2 cellular contexts compared by ENCODE assay signal in the genomic region with DNA sequence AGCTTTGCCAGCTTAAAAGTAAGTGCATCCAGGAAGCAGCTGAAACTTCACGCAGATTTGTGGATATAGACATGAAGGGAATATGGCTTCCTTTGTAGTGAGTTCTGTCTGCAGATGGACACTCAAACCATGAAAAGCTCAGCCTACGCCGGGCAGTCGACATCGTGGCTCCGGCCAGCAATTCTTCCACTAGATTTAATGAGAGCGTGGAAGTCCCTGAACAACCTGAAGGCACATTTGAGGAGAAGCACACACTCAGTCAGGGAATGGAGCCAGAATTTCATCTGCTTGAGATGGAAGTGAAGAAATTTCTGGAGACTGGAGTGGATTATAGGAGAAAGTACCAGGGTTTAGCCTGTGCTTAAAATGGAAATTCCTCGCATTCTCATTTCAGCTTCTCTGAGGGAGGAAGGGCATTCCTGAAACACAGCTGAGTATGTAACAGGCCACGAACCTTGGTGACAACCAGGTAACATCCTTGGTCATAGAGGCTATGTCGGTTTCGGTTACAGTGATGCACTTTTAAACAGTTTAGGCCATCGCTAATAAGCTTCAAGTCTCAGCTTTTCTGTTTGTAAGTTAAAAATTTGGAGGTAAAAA.
TF ChIP-seq lines count a peak whose summit lies in the region.

No MANE protein-coding gene starts in this region.

TF ChIP-seq in H1, 55 proteins besides CTCF, POLR2A, EP300 and RAD21 (continued from another document):
- TF ChIP-seq, protein P1, sequence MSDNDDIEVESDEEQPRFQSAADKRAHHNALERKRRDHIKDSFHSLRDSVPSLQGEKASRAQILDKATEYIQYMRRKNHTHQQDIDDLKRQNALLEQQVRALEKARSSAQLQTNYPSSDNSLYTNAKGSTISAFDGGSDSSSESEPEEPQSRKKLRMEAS (IDR thresholded peaks at IDR 0.05), result no peak

TF ChIP-seq in SK-N-SH treated with all-trans-retinoic acid at 6 μM for 48 hours, 23 proteins besides CTCF, POLR2A, EP300 and RAD21 (continued from another document):
- TF ChIP-seq, protein P2, sequence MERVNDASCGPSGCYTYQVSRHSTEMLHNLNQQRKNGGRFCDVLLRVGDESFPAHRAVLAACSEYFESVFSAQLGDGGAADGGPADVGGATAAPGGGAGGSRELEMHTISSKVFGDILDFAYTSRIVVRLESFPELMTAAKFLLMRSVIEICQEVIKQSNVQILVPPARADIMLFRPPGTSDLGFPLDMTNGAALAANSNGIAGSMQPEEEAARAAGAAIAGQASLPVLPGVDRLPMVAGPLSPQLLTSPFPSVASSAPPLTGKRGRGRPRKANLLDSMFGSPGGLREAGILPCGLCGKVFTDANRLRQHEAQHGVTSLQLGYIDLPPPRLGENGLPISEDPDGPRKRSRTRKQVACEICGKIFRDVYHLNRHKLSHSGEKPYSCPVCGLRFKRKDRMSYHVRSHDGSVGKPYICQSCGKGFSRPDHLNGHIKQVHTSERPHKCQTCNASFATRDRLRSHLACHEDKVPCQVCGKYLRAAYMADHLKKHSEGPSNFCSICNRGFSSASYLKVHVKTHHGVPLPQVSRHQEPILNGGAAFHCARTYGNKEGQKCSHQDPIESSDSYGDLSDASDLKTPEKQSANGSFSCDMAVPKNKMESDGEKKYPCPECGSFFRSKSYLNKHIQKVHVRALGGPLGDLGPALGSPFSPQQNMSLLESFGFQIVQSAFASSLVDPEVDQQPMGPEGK (CRISPR knock-in tag; IDR thresholded peaks at IDR 0.05; ENCODE audit: borderline replicate concordance), result no peak
- no peak for TF ChIP-seq ZNF565 (CRISPR knock-in tag; conservative IDR thresholded peaks at IDR 0.05; ENCODE audit: low read depth)
- no peak for TF ChIP-seq CSDC2 (CRISPR knock-in tag; IDR thresholded peaks at IDR 0.05)
- no peak for TF ChIP-seq PPARA (CRISPR knock-in tag; IDR thresholded peaks at IDR 0.05; ENCODE audit: borderline replicate concordance)
- no peak for TF ChIP-seq GLIS3 (CRISPR knock-in tag; IDR thresholded peaks at IDR 0.05)
- TF ChIP-seq ZNF70 (CRISPR knock-in tag; IDR thresholded peaks at IDR 0.05), result no peak
- TF ChIP-seq, protein P3, sequence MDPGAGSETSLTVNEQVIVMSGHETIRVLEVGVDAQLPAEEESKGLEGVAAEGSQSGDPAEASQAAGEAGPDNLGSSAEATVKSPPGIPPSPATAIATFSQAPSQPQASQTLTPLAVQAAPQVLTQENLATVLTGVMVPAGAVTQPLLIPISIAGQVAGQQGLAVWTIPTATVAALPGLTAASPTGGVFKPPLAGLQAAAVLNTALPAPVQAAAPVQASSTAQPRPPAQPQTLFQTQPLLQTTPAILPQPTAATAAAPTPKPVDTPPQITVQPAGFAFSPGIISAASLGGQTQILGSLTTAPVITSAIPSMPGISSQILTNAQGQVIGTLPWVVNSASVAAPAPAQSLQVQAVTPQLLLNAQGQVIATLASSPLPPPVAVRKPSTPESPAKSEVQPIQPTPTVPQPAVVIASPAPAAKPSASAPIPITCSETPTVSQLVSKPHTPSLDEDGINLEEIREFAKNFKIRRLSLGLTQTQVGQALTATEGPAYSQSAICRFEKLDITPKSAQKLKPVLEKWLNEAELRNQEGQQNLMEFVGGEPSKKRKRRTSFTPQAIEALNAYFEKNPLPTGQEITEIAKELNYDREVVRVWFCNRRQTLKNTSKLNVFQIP (CRISPR knock-in tag; IDR thresholded peaks at IDR 0.05; ENCODE audit: borderline replicate concordance, low read depth), result no peak
- no peak for TF ChIP-seq TOX (CRISPR knock-in tag; IDR thresholded peaks at IDR 0.05; ENCODE audit: borderline replicate concordance)
- no peak for TF ChIP-seq ZFP30 (CRISPR knock-in tag; IDR thresholded peaks at IDR 0.05)
- no peak for TF ChIP-seq ZC3H10 (CRISPR knock-in tag; IDR thresholded peaks at IDR 0.05)
- TF ChIP-seq ARNTL (CRISPR knock-in tag; IDR thresholded peaks at IDR 0.05; ENCODE audit: borderline replicate concordance, low read depth), result no peak
- TF ChIP-seq, protein P4, sequence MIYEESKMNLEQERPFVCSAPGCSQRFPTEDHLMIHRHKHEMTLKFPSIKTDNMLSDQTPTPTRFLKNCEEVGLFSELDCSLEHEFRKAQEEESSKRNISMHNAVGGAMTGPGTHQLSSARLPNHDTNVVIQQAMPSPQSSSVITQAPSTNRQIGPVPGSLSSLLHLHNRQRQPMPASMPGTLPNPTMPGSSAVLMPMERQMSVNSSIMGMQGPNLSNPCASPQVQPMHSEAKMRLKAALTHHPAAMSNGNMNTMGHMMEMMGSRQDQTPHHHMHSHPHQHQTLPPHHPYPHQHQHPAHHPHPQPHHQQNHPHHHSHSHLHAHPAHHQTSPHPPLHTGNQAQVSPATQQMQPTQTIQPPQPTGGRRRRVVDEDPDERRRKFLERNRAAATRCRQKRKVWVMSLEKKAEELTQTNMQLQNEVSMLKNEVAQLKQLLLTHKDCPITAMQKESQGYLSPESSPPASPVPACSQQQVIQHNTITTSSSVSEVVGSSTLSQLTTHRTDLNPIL (CRISPR knock-in tag; IDR thresholded peaks at IDR 0.05; ENCODE audit: low read depth), result no peak
- TF ChIP-seq ESRRG (CRISPR knock-in tag; IDR thresholded peaks at IDR 0.05), result no peak
- TF ChIP-seq BACH2 (CRISPR knock-in tag; IDR thresholded peaks at IDR 0.05; ENCODE audit: borderline replicate concordance), result no peak
- TF ChIP-seq, protein P5, sequence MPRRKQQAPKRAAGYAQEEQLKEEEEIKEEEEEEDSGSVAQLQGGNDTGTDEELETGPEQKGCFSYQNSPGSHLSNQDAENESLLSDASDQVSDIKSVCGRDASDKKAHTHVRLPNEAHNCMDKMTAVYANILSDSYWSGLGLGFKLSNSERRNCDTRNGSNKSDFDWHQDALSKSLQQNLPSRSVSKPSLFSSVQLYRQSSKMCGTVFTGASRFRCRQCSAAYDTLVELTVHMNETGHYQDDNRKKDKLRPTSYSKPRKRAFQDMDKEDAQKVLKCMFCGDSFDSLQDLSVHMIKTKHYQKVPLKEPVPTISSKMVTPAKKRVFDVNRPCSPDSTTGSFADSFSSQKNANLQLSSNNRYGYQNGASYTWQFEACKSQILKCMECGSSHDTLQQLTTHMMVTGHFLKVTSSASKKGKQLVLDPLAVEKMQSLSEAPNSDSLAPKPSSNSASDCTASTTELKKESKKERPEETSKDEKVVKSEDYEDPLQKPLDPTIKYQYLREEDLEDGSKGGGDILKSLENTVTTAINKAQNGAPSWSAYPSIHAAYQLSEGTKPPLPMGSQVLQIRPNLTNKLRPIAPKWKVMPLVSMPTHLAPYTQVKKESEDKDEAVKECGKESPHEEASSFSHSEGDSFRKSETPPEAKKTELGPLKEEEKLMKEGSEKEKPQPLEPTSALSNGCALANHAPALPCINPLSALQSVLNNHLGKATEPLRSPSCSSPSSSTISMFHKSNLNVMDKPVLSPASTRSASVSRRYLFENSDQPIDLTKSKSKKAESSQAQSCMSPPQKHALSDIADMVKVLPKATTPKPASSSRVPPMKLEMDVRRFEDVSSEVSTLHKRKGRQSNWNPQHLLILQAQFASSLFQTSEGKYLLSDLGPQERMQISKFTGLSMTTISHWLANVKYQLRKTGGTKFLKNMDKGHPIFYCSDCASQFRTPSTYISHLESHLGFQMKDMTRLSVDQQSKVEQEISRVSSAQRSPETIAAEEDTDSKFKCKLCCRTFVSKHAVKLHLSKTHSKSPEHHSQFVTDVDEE (CRISPR knock-in tag; IDR thresholded peaks at IDR 0.05), result no peak
- no peak for TF ChIP-seq TCF4 (CRISPR knock-in tag; IDR thresholded peaks at IDR 0.05; ENCODE audit: borderline replicate concordance)
